In the genomic region with DNA sequence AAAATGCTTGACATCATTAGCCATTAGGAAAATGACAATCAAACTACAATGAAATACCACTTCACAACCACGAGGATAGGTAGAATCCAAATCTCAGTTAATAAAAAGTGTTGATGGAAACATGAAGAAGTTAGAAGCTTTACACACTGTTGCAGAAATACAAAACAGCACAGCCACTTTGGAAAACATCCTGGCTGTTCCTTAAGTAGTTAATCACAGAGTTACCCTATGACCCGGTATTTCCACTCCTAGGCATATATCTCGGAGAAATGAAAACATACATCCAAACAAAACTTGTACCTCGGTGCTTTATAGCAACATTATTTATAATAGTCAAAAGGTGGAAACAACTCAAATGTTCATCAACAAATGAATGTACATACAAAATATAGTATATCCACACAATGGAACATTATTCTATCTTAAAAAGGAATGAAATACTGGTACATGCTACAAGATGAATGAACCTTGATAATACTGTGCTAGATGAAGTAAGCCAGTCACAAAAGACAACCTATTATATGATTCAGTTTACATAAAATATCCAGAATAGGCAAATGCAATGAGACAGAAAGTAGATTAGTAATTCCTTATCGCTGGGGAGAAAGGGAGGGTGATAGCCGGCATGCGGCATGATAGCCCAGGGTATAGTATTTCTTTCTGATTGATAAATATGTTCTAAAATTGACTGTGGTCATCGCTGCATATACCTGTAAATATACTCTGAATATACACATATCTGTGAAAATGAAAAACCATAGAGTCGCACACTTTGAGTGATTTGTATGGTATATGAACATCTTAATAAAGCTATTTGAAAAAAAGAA, we compare ENCODE assay signal across 2 cellular contexts.
TF ChIP-seq lines count a peak whose summit lies in the region.

No MANE protein-coding gene starts in this region.

TF ChIP-seq in GM23338, 12 proteins besides CTCF, POLR2A, EP300 and RAD21 (continues in another document):
- TF ChIP-seq CREB1 (CRISPR knock-in tag; IDR thresholded peaks at IDR 0.05; ENCODE audit: low read depth) (no peak), EZH2phosphoT487 (IDR thresholded peaks at IDR 0.05; ENCODE audit: unreplicated experiment) (no peak), ZNF114 (CRISPR knock-in tag; IDR thresholded peaks at IDR 0.05) (no peak), ZNF331 (CRISPR knock-in tag; IDR thresholded peaks at IDR 0.05; ENCODE audit: low read depth) (no peak), STAT1 (IDR thresholded peaks at IDR 0.05; ENCODE audit: unreplicated experiment) (no peak), EZH2 (IDR thresholded peaks at IDR 0.05; ENCODE audit: low read depth, unreplicated experiment) (no peak)
- TF ChIP-seq, protein P1, sequence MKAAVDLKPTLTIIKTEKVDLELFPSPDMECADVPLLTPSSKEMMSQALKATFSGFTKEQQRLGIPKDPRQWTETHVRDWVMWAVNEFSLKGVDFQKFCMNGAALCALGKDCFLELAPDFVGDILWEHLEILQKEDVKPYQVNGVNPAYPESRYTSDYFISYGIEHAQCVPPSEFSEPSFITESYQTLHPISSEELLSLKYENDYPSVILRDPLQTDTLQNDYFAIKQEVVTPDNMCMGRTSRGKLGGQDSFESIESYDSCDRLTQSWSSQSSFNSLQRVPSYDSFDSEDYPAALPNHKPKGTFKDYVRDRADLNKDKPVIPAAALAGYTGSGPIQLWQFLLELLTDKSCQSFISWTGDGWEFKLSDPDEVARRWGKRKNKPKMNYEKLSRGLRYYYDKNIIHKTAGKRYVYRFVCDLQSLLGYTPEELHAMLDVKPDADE (IDR thresholded peaks at IDR 0.05), result no peak
- TF ChIP-seq, protein P2, sequence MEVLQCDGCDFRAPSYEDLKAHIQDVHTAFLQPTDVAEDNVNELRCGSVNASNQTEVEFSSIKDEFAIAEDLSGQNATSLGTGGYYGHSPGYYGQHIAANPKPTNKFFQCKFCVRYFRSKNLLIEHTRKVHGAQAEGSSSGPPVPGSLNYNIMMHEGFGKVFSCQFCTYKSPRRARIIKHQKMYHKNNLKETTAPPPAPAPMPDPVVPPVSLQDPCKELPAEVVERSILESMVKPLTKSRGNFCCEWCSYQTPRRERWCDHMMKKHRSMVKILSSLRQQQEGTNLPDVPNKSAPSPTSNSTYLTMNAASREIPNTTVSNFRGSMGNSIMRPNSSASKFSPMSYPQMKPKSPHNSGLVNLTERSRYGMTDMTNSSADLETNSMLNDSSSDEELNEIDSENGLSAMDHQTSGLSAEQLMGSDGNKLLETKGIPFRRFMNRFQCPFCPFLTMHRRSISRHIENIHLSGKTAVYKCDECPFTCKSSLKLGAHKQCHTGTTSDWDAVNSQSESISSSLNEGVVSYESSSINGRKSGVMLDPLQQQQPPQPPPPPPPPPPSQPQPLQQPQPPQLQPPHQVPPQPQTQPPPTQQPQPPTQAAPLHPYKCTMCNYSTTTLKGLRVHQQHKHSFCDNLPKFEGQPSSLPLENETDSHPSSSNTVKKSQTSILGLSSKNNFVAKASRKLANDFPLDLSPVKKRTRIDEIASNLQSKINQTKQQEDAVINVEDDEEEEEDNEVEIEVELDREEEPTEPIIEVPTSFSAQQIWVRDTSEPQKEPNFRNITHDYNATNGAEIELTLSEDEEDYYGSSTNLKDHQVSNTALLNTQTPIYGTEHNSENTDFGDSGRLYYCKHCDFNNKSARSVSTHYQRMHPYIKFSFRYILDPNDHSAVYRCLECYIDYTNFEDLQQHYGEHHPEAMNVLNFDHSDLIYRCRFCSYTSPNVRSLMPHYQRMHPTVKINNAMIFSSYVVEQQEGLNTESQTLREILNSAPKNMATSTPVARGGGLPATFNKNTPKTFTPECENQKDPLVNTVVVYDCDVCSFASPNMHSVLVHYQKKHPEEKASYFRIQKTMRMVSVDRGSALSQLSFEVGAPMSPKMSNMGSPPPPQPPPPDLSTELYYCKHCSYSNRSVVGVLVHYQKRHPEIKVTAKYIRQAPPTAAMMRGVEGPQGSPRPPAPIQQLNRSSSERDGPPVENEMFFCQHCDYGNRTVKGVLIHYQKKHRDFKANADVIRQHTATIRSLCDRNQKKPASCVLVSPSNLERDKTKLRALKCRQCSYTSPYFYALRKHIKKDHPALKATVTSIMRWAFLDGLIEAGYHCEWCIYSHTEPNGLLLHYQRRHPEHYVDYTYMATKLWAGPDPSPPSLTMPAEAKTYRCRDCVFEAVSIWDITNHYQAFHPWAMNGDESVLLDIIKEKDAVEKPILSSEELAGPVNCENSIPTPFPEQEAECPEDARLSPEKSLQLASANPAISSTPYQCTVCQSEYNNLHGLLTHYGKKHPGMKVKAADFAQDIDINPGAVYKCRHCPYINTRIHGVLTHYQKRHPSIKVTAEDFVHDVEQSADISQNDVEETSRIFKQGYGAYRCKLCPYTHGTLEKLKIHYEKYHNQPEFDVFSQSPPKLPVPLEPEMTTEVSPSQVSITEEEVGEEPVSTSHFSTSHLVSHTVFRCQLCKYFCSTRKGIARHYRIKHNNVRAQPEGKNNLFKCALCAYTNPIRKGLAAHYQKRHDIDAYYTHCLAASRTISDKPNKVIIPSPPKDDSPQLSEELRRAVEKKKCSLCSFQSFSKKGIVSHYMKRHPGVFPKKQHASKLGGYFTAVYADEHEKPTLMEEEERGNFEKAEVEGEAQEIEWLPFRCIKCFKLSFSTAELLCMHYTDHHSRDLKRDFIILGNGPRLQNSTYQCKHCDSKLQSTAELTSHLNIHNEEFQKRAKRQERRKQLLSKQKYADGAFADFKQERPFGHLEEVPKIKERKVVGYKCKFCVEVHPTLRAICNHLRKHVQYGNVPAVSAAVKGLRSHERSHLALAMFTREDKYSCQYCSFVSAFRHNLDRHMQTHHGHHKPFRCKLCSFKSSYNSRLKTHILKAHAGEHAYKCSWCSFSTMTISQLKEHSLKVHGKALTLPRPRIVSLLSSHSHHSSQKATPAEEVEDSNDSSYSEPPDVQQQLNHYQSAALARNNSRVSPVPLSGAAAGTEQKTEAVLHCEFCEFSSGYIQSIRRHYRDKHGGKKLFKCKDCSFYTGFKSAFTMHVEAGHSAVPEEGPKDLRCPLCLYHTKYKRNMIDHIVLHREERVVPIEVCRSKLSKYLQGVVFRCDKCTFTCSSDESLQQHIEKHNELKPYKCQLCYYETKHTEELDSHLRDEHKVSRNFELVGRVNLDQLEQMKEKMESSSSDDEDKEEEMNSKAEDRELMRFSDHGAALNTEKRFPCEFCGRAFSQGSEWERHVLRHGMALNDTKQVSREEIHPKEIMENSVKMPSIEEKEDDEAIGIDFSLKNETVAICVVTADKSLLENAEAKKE (CRISPR knock-in tag; IDR thresholded peaks at IDR 0.05), result no peak

TF ChIP-seq in H1, 55 proteins besides CTCF, POLR2A, EP300 and RAD21 (continues in another document):
- TF ChIP-seq, protein P3, sequence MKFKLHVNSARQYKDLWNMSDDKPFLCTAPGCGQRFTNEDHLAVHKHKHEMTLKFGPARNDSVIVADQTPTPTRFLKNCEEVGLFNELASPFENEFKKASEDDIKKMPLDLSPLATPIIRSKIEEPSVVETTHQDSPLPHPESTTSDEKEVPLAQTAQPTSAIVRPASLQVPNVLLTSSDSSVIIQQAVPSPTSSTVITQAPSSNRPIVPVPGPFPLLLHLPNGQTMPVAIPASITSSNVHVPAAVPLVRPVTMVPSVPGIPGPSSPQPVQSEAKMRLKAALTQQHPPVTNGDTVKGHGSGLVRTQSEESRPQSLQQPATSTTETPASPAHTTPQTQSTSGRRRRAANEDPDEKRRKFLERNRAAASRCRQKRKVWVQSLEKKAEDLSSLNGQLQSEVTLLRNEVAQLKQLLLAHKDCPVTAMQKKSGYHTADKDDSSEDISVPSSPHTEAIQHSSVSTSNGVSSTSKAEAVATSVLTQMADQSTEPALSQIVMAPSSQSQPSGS (IDR thresholded peaks at IDR 0.05; ENCODE audit: low read length), result no peak
- TF ChIP-seq SP1 (IDR thresholded peaks at IDR 0.05; ENCODE audit: low read depth, low read length) (no peak), NRF1 (IDR thresholded peaks at IDR 0.05; ENCODE audit: low read depth, low read length) (no peak), TAF7 (optimal IDR thresholded peaks at IDR 0.05; ENCODE audit: borderline replicate concordance, low read depth, low read length) (no peak), NANOG (IDR thresholded peaks at IDR 0.05; ENCODE audit: insufficient read depth, low read depth, low read length, poor library complexity, severe bottlenecking) (no peak), RXRA (IDR thresholded peaks at IDR 0.05; ENCODE audit: insufficient read depth, low read depth, low read length) (no peak), SUZ12 (IDR thresholded peaks at IDR 0.05; ENCODE audit: low read length) (no peak), TCF12 (IDR thresholded peaks at IDR 0.05; ENCODE audit: low read depth, low read length) (no peak), POU5F1 (IDR thresholded peaks at IDR 0.05; ENCODE audit: low read depth, low read length) (no peak), MAFK (IDR thresholded peaks at IDR 0.05; ENCODE audit: low read depth, low read length) (no peak), HDAC2 (IDR thresholded peaks at IDR 0.05; ENCODE audit: borderline replicate concordance in 1 of 2, low read depth in 2 of 2, low read length in 2 of 2) (no peak), CHD1 (IDR thresholded peaks at IDR 0.05; ENCODE audit: low read depth, low read length) (no peak), JUND (IDR thresholded peaks at IDR 0.05; ENCODE audit: low read length) (no peak), RBBP5 (IDR thresholded peaks at IDR 0.05; ENCODE audit: borderline replicate concordance, low read depth, low read length) (no peak), CEBPB (IDR thresholded peaks at IDR 0.05; ENCODE audit: low read depth, low read length) (no peak), BACH1 (IDR thresholded peaks at IDR 0.05; ENCODE audit: low read length) (no peak)
- TF ChIP-seq, protein P4, sequence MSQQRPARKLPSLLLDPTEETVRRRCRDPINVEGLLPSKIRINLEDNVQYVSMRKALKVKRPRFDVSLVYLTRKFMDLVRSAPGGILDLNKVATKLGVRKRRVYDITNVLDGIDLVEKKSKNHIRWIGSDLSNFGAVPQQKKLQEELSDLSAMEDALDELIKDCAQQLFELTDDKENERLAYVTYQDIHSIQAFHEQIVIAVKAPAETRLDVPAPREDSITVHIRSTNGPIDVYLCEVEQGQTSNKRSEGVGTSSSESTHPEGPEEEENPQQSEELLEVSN (IDR thresholded peaks at IDR 0.05), result no peak
- TF ChIP-seq, protein P5, sequence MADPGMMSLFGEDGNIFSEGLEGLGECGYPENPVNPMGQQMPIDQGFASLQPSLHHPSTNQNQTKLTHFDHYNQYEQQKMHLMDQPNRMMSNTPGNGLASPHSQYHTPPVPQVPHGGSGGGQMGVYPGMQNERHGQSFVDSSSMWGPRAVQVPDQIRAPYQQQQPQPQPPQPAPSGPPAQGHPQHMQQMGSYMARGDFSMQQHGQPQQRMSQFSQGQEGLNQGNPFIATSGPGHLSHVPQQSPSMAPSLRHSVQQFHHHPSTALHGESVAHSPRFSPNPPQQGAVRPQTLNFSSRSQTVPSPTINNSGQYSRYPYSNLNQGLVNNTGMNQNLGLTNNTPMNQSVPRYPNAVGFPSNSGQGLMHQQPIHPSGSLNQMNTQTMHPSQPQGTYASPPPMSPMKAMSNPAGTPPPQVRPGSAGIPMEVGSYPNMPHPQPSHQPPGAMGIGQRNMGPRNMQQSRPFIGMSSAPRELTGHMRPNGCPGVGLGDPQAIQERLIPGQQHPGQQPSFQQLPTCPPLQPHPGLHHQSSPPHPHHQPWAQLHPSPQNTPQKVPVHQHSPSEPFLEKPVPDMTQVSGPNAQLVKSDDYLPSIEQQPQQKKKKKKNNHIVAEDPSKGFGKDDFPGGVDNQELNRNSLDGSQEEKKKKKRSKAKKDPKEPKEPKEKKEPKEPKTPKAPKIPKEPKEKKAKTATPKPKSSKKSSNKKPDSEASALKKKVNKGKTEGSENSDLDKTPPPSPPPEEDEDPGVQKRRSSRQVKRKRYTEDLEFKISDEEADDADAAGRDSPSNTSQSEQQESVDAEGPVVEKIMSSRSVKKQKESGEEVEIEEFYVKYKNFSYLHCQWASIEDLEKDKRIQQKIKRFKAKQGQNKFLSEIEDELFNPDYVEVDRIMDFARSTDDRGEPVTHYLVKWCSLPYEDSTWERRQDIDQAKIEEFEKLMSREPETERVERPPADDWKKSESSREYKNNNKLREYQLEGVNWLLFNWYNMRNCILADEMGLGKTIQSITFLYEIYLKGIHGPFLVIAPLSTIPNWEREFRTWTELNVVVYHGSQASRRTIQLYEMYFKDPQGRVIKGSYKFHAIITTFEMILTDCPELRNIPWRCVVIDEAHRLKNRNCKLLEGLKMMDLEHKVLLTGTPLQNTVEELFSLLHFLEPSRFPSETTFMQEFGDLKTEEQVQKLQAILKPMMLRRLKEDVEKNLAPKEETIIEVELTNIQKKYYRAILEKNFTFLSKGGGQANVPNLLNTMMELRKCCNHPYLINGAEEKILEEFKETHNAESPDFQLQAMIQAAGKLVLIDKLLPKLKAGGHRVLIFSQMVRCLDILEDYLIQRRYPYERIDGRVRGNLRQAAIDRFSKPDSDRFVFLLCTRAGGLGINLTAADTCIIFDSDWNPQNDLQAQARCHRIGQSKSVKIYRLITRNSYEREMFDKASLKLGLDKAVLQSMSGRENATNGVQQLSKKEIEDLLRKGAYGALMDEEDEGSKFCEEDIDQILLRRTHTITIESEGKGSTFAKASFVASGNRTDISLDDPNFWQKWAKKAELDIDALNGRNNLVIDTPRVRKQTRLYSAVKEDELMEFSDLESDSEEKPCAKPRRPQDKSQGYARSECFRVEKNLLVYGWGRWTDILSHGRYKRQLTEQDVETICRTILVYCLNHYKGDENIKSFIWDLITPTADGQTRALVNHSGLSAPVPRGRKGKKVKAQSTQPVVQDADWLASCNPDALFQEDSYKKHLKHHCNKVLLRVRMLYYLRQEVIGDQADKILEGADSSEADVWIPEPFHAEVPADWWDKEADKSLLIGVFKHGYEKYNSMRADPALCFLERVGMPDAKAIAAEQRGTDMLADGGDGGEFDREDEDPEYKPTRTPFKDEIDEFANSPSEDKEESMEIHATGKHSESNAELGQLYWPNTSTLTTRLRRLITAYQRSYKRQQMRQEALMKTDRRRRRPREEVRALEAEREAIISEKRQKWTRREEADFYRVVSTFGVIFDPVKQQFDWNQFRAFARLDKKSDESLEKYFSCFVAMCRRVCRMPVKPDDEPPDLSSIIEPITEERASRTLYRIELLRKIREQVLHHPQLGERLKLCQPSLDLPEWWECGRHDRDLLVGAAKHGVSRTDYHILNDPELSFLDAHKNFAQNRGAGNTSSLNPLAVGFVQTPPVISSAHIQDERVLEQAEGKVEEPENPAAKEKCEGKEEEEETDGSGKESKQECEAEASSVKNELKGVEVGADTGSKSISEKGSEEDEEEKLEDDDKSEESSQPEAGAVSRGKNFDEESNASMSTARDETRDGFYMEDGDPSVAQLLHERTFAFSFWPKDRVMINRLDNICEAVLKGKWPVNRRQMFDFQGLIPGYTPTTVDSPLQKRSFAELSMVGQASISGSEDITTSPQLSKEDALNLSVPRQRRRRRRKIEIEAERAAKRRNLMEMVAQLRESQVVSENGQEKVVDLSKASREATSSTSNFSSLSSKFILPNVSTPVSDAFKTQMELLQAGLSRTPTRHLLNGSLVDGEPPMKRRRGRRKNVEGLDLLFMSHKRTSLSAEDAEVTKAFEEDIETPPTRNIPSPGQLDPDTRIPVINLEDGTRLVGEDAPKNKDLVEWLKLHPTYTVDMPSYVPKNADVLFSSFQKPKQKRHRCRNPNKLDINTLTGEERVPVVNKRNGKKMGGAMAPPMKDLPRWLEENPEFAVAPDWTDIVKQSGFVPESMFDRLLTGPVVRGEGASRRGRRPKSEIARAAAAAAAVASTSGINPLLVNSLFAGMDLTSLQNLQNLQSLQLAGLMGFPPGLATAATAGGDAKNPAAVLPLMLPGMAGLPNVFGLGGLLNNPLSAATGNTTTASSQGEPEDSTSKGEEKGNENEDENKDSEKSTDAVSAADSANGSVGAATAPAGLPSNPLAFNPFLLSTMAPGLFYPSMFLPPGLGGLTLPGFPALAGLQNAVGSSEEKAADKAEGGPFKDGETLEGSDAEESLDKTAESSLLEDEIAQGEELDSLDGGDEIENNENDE (IDR thresholded peaks at IDR 0.05; ENCODE audit: insufficient replicate concordance, low read length), result no peak
- TF ChIP-seq, protein P6, sequence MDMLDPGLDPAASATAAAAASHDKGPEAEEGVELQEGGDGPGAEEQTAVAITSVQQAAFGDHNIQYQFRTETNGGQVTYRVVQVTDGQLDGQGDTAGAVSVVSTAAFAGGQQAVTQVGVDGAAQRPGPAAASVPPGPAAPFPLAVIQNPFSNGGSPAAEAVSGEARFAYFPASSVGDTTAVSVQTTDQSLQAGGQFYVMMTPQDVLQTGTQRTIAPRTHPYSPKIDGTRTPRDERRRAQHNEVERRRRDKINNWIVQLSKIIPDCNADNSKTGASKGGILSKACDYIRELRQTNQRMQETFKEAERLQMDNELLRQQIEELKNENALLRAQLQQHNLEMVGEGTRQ (IDR thresholded peaks at IDR 0.05; ENCODE audit: low read length), result no peak
